Comparison of ENCODE assay signal across 8 cellular contexts in genomic region chr21:31731802-31732537, GRCh38. TPM values are rescaled to one million over a fixed set of nuclear protein-coding genes. Genes with fewer than 3 reads are reported as not detected.
DNase-seq lines count a peak whose midpoint lies in the region; ATAC-seq, FAIRE-seq and TF ChIP-seq lines count a peak whose summit lies in the region.

Gene SCAF4, minus strand, starts transcription at chr21:31732118. Its CDS starts 426 bp downstream, at chr21:31731692.

- no peaks in the 10 kb centered on the region for H3K27me3 Mint-ChIP-seq in T-helper 17 cell

- no peak for TF ChIP-seq CTCF in right atrium auricular region (IDR thresholded peaks at IDR 0.05)

- peak; percentile 87 for DNase-seq in NCI-H146 (lab: John Stamatoyannopoulos, UW)
- peak; percentile 51 to 81 (median 81) for DNase-seq in T-helper 17 cell
- peak; percentile 55 to 94 (median 88) for DNase-seq in anterior cingulate cortex (lab: John Stamatoyannopoulos, UW)
- peak; percentile 86 for DNase-seq in right atrium auricular region (ENCODE audit: low spot score)
- DNase-seq in putamen (ENCODE audit: low spot score) = peak; percentile 92
- DNase-seq in urothelium cell line (ENCODE audit: low spot score) = peak; percentile 100

- no peaks in the 10 kb centered on the region for H3K36me3 Mint-ChIP-seq in T-helper 17 cell (ENCODE audit: low read depth)

- no peaks in the 10 kb centered on the region for H3K9me3 ChIP-seq in T-helper 17 cell (ENCODE audit: control insufficient read depth, low read length, poor library complexity, severe bottlenecking)
- no peaks in the 10 kb centered on the region for H3K9me3 ChIP-seq in right atrium auricular region

- H3K4me1 Mint-ChIP-seq in T-helper 17 cell = peaks cover 9% of the 10 kb centered on the region

- no peak within 1 kb of the TSS for H3K4me3 Mint-ChIP-seq in T-helper 17 cell

- peak within 1 kb of the TSS; percentile 96 to 98 for H3K27ac ChIP-seq in right atrium auricular region

- ATAC-seq in GM18502 (IDR thresholded peaks at IDR 0.05; ENCODE audit: poor library complexity, unreplicated experiment) (peak; percentile 82), HG02884 (IDR thresholded peaks at IDR 0.05; ENCODE audit: unreplicated experiment) (peak; percentile 71), T-helper 17 cell (peak; percentile 88)

- H3K36me3 ChIP-seq in right atrium auricular region = no peaks in the 10 kb centered on the region

- no peaks in the 10 kb centered on the region for H3K27me3 ChIP-seq in right atrium auricular region

- H3K4me1 ChIP-seq in right atrium auricular region = peaks cover 0 to 45% of the 10 kb centered on the region in 2 donors

- peak within 1 kb of the TSS; percentile 97 to 99 for H3K4me3 ChIP-seq in right atrium auricular region

- FAIRE-seq in urothelium cell line (lab: Jason Lieb, UNC) = peak; percentile 99

- peak within 1 kb of the TSS; percentile 78 for H3K27ac Mint-ChIP-seq in T-helper 17 cell

RNA-seq across cellular contexts. Expression of gene SCAF4, which starts in this region (rescaled TPM):
- total RNA-seq in T-helper 17 cell (10 to 100 TPM; 53.8 to 61.3 TPM), right atrium auricular region (10 to 100 TPM in 1 of 2 donors, 1 to 10 TPM in 1; 8.8 to 12.2 TPM)

Comparison
In these comparisons a context has a peak if more than half of its experiments do, and no peak if none do; other contexts are left out.
1. Peak in every context shown above with its lines: DNase-seq, ATAC-seq, H3K4me3 ChIP-seq and H3K27ac ChIP-seq.
2. RNA of gene SCAF4 (total RNA-seq): 53.8 to 61.3 TPM in T-helper 17 cell; 8.8 to 12.2 TPM in right atrium auricular region; every median in the first group is over 4 times any median in the second.